16 cellular contexts compared by ENCODE assay signal in genomic region chr7:51307811-51308737, GRCh38. TPM values are rescaled to one million over a fixed set of nuclear protein-coding genes. Genes with fewer than 3 reads are reported as not detected.
DNase-seq lines count a peak whose midpoint lies in the region; ATAC-seq and TF ChIP-seq lines count a peak whose summit lies in the region.
"Had no signal": no experiment of that assay in that cellular context is flagged by ENCODE, and none has a peak within 500 bp of the region (broad histone marks: within the 10 kb centered on the region; RNA-seq: fewer than 3 reads in every experiment).

No MANE protein-coding gene starts in this region.

- no peak overlapping the region for H2AFZ ChIP-seq in GM23248
- H2AFZ ChIP-seq: neural progenitor cell had no signal

- H3K9ac ChIP-seq in HUES48 (ENCODE audit: low read depth, low read length): 0 out of 2 replicates have a peak overlapping the region, but pooled peaks have one; percentile 7
- H3K9ac ChIP-seq in GM23248: no peak overlapping the region
- H3K9ac ChIP-seq: neural progenitor cell had no signal

- TF ChIP-seq POLR2A in heart left ventricle (IDR thresholded peaks at IDR 0.05): no peak

- peaks cover 4% of the 10 kb centered on the region for H3K27me3 Mint-ChIP-seq in activated T-helper 17 cell treated with anti-CD3 and anti-CD28 coated beads, Interleukin-2, amount 50 U/mL, for 72 hours
- peaks cover 4 to 13% (median 7%) of the 10 kb centered on the region in 3 donors for H3K27me3 Mint-ChIP-seq in CD14-positive monocyte (ENCODE audit: low read depth in 3 of 3)

- no peaks in the 10 kb centered on the region for H4K20me1 ChIP-seq in GM23248 (ENCODE audit: insufficient read depth)

- H3K36me3 Mint-ChIP-seq in activated T-helper 17 cell treated with anti-CD3 and anti-CD28 coated beads, Interleukin-2, amount 50 U/mL, for 72 hours (ENCODE audit: low read depth): no peaks in the 10 kb centered on the region
- no peaks in the 10 kb centered on the region for H3K36me3 Mint-ChIP-seq in CD14-positive monocyte
- H3K36me3 Mint-ChIP-seq: activated naive CD4-positive, alpha-beta T cell treated with anti-CD3 and anti-CD28 coated beads, Interleukin-2, amount 50 U/mL, for 24 hours; neural progenitor cell had no signal

- H3K4me1 ChIP-seq in HUES48 (ENCODE audit: control insufficient read depth, insufficient read depth, low read length): peaks cover 56% of the 10 kb centered on the region
- peaks cover 0 to 43% (median 12%) of the 10 kb centered on the region in 12 donors for H3K4me1 ChIP-seq in heart left ventricle
- H3K4me1 ChIP-seq in GM23248 (ENCODE audit: insufficient read depth): no peaks in the 10 kb centered on the region
- H3K4me1 ChIP-seq: breast epithelium, foreskin keratinocyte had no signal

- H3K27ac Mint-ChIP-seq in activated T-helper 17 cell treated with anti-CD3 and anti-CD28 coated beads, Interleukin-2, amount 50 U/mL, for 72 hours: no peak overlapping the region
- H3K27ac Mint-ChIP-seq in CD14-positive monocyte: no peak overlapping the region
- H3K27ac Mint-ChIP-seq: activated naive CD4-positive, alpha-beta T cell treated with anti-CD3 and anti-CD28 coated beads, Interleukin-2, amount 50 U/mL, for 24 hours; neural progenitor cell had no signal

- in situ Hi-C loops in GM23248 (cut with MboI): no loop called here

- TF ChIP-seq CTCF in WERI-Rb-1 (IDR thresholded peaks at IDR 0.05; ENCODE audit: low read depth, low read length) (no peak), heart left ventricle (IDR thresholded peaks at IDR 0.05) (no peak), retinal pigment epithelial cell (conservative IDR thresholded peaks at IDR 0.05; ENCODE audit: low read depth, low read length) (no peak), CD14-positive monocyte (IDR thresholded peaks at IDR 0.05) (no peak)

- WGBS in heart left ventricle, 4 donors: 32 to 45% (median 39%) methylated on average over 12 of the region's 12 CpGs
- WGBS in GM23248 (ENCODE audit: low coverage in 1 of 2, low lambda C conversion rate in 2 of 2, missing lambda C conversion rate in 2 of 2), 2 experiments: 18 to 22% methylated on average over 12 of the region's 12 CpGs

- intact Hi-C loops in heart left ventricle (cut with DNase I) (loop anchor here in 2 of 10 donors (5.0 kb wide), 2 partner anchors 46 to 61 kb away; no protein-coding TSS in a partner anchor), CD14-positive monocyte (cut with micrococcal nuclease) (no loop called here)

- no peaks in the 10 kb centered on the region for H3K79me2 ChIP-seq in GM23248 (ENCODE audit: insufficient read depth)

- H3K9me3 ChIP-seq in HUES48 (ENCODE audit: control insufficient read depth, insufficient read depth, low read length) (no peaks in the 10 kb centered on the region), WERI-Rb-1 (ENCODE audit: severe bottlenecking) (no peaks in the 10 kb centered on the region), heart left ventricle (no peaks in the 10 kb centered on the region), GM23248 (ENCODE audit: low read depth) (no peaks in the 10 kb centered on the region)
- H3K9me3 ChIP-seq: breast epithelium, HAP-1 had no signal

- H3K4me3 ChIP-seq in HUES48 (ENCODE audit: low read depth, low read length) (no peak overlapping the region), WERI-Rb-1 (ENCODE audit: low read depth, low read length) (peak overlapping the region; percentile 13), heart left ventricle (no peak overlapping the region), retinal pigment epithelial cell (ENCODE audit: low read length) (no peak overlapping the region), GM23248 (no peak overlapping the region)
- H3K4me3 ChIP-seq: breast epithelium, HAP-1, neural progenitor cell had no signal

- H3F3A ChIP-seq in GM23248 (ENCODE audit: insufficient read depth): no peaks in the 10 kb centered on the region

- H3K27me3 ChIP-seq in HUES48 (ENCODE audit: control insufficient read depth, insufficient read depth, low read length) (no peaks in the 10 kb centered on the region), WERI-Rb-1 (ENCODE audit: insufficient read depth, low read depth, severe bottlenecking) (no peaks in the 10 kb centered on the region), heart left ventricle (no peaks in the 10 kb centered on the region), GM23248 (replicated peaks; ENCODE audit: insufficient read depth) (peaks cover 18% of the 10 kb centered on the region)
- H3K27me3 ChIP-seq: breast epithelium, foreskin keratinocyte, neural progenitor cell had no signal

- H3K4me3 Mint-ChIP-seq in activated T-helper 17 cell treated with anti-CD3 and anti-CD28 coated beads, Interleukin-2, amount 50 U/mL, for 72 hours: no peak overlapping the region
- no peak overlapping the region for H3K4me3 Mint-ChIP-seq in CD14-positive monocyte
- H3K4me3 Mint-ChIP-seq: activated naive CD4-positive, alpha-beta T cell treated with anti-CD3 and anti-CD28 coated beads, Interleukin-2, amount 50 U/mL, for 24 hours; neural progenitor cell had no signal

- DNase-seq in WERI-Rb-1: peak; percentile 43
- no peak for DNase-seq in heart left ventricle
- DNase-seq in retinal pigment epithelial cell (ENCODE audit: low read depth): peak; percentile 15
- DNase-seq in GM23248: no peak
- no peak for DNase-seq in CD14-positive monocyte (ENCODE audit: low spot score)
- DNase-seq: activated CD4-positive, alpha-beta T cell treated with anti-CD3 and anti-CD28 coated beads, Interleukin-2, amount 50 U/mL, for 4 hours; foreskin keratinocyte; NCI-H146; NCI-H526; right cardiac atrium had no signal

- H3K9me2 ChIP-seq in GM23248 (ENCODE audit: insufficient read depth): no peaks in the 10 kb centered on the region

- ATAC-seq in heart left ventricle: peak in 3 of 4 donors; percentile 16 to 58 (median 55)
- no peak for ATAC-seq in activated T-helper 17 cell treated with anti-CD3 and anti-CD28 coated beads, Interleukin-2, amount 50 U/mL, for 72 hours (replicated peaks)
- ATAC-seq: foreskin keratinocyte had no signal

- no peaks in the 10 kb centered on the region for H3K36me3 ChIP-seq in HUES48 (ENCODE audit: control insufficient read depth, insufficient read depth, low read length)
- H3K36me3 ChIP-seq in WERI-Rb-1: 0 out of 2 replicates have a peak, but pooled peaks cover 3% of the 10 kb centered on the region
- no peaks in the 10 kb centered on the region for H3K36me3 ChIP-seq in heart left ventricle
- H3K36me3 ChIP-seq in GM23248 (ENCODE audit: low read depth): no peaks in the 10 kb centered on the region
- H3K36me3 ChIP-seq: breast epithelium, HAP-1, neural progenitor cell had no signal

- no peak overlapping the region for H3K4me2 ChIP-seq in GM23248 (ENCODE audit: unreplicated experiment)
- H3K4me2 ChIP-seq: neural progenitor cell had no signal

- no peaks in the 10 kb centered on the region for H3K9me3 Mint-ChIP-seq in activated T-helper 17 cell treated with anti-CD3 and anti-CD28 coated beads, Interleukin-2, amount 50 U/mL, for 72 hours
- peaks cover 0 to 3% (median 0%) of the 10 kb centered on the region in 7 donors for H3K9me3 Mint-ChIP-seq in CD14-positive monocyte
- H3K9me3 Mint-ChIP-seq: activated naive CD4-positive, alpha-beta T cell treated with anti-CD3 and anti-CD28 coated beads, Interleukin-2, amount 50 U/mL, for 24 hours; neural progenitor cell had no signal

- H3K4me1 Mint-ChIP-seq in activated T-helper 17 cell treated with anti-CD3 and anti-CD28 coated beads, Interleukin-2, amount 50 U/mL, for 72 hours: no peaks in the 10 kb centered on the region
- H3K4me1 Mint-ChIP-seq in CD14-positive monocyte: no peaks in the 10 kb centered on the region
- H3K4me1 Mint-ChIP-seq: activated naive CD4-positive, alpha-beta T cell treated with anti-CD3 and anti-CD28 coated beads, Interleukin-2, amount 50 U/mL, for 24 hours had no signal

- H3K27ac ChIP-seq in HUES48 (ENCODE audit: low read depth, low read length): no peak overlapping the region
- H3K27ac ChIP-seq in WERI-Rb-1: peak overlapping the region; percentile 86
- H3K27ac ChIP-seq in heart left ventricle: peak overlapping the region in 6 of 12 donors; percentile 3 to 47 (median 34)
- no peak overlapping the region for H3K27ac ChIP-seq in GM23248
- H3K27ac ChIP-seq: breast epithelium, foreskin keratinocyte, neural progenitor cell had no signal

RNA-seq across cellular contexts. Expression of gene COBL, which starts 8.5 kb away (rescaled TPM):
- total RNA-seq in heart left ventricle: 100 to 1,000 TPM in 2 of 9 donors, 10 to 100 TPM in 7; 65.6 to 123 (median 88.7) TPM
- 10 to 100 TPM; 25.9 to 57.3 TPM for polyA plus RNA-seq in heart left ventricle
- not detected for total RNA-seq in activated T-helper 17 cell treated with anti-CD3 and anti-CD28 coated beads, Interleukin-2, amount 50 U/mL, for 72 hours
- total RNA-seq in GM23248 (2014; rRNA removed; shearing (Covaris generic)): not detected in 2 replicates
- polyA plus RNA-seq in GM23248 (2016; fragmentation: Nextera tagmentation; extraction: Ambion mirVana): not detected in 2 replicates
- polyA plus RNA-seq in CD14-positive monocyte: not detected

Comparison
In these comparisons a context has a peak if more than half of its experiments do, and no peak if none do; other contexts are left out.
1. DNase-seq: peak in WERI-Rb-1 (single experiment) and retinal pigment epithelial cell (single experiment); none in heart left ventricle (0 of 5), GM23248 (single experiment) and CD14-positive monocyte (single experiment).
2. RNA of gene COBL, which starts 8.5 kb away (total RNA-seq): 65.6 to 123 TPM in heart left ventricle; not detected in activated T-helper 17 cell treated with anti-CD3 and anti-CD28 coated beads, Interleukin-2, amount 50 U/mL, for 72 hours and not detected in GM23248; every median in the first group is over 10 times any median in the second.